9 cellular contexts compared by ENCODE assay signal in the genomic region with DNA sequence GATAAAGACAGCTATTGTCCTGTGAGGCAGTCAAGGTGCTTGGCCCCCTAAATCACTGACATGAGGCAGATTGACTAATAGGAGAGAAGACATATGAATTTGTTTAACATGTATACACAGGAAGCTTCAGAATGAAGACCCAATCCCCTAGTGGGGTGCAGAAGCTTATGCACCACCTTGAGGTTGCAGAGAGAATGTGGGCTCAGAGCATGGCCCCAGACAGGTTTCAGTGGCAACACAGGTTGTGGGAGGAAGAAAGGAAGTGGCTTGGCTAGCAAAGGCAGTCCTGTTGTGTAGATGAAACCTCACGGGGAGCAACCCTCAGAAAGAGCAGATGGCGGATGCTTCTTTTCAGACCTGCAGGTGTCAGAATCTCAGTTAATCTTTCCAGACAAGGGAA. TPM values are rescaled to one million over a fixed set of nuclear protein-coding genes. Genes with fewer than 3 reads are reported as not detected.
DNase-seq lines count a peak whose midpoint lies in the region; ATAC-seq and TF ChIP-seq lines count a peak whose summit lies in the region.
"Had no signal": no experiment of that assay in that cellular context is flagged by ENCODE, and none has a peak within 500 bp of the region (broad histone marks: within the 10 kb centered on the region; RNA-seq: fewer than 3 reads in every experiment).

No MANE protein-coding gene starts in this region.

- H3K4me3 ChIP-seq in MM.1S (ENCODE audit: low read length) (peak overlapping the region; percentile 26), MG63 (no peak overlapping the region)

- TF ChIP-seq CTCF in GM12872 (IDR thresholded peaks at IDR 0.05; ENCODE audit: insufficient read depth, low read depth, low read length) (peak; percentile 60), MM.1S (IDR thresholded peaks at IDR 0.05; ENCODE audit: low read length) (peak; percentile 84)

- no peaks in the 10 kb centered on the region for H3K9me3 ChIP-seq in MM.1S (replicated peaks; ENCODE audit: insufficient read depth, low read length)
- H3K9me3 ChIP-seq in MG63, result no peaks in the 10 kb centered on the region

- no peaks in the 10 kb centered on the region for H3K79me2 ChIP-seq in MM.1S (ENCODE audit: low read length)
- H3K79me2 ChIP-seq: parathyroid adenoma had no signal

- H3K36me3 ChIP-seq in MM.1S (replicated peaks; ENCODE audit: insufficient read depth, low read length), result no peaks in the 10 kb centered on the region
- H3K36me3 ChIP-seq in MG63, result no peaks in the 10 kb centered on the region

- no peaks in the 10 kb centered on the region for H4K20me1 ChIP-seq in MM.1S (ENCODE audit: insufficient read depth, low read length)

- peak overlapping the region; percentile 67 for H2AFZ ChIP-seq in MM.1S (ENCODE audit: low read length)
- H2AFZ ChIP-seq: parathyroid adenoma had no signal

- peak overlapping the region; percentile 1; the same call in 1 of the 2 replicates for H3K9ac ChIP-seq in MM.1S (ENCODE audit: low read length)
- H3K9ac ChIP-seq: parathyroid adenoma had no signal

- H3K27ac ChIP-seq in MM.1S (ENCODE audit: low read length), result peak overlapping the region; percentile 67
- H3K27ac ChIP-seq: parathyroid adenoma had no signal

- peak overlapping the region; percentile 70 for H3K4me2 ChIP-seq in MM.1S (ENCODE audit: low read depth, low read length)

- H3K4me1 ChIP-seq in MM.1S (ENCODE audit: low read length), result peaks cover 25% of the 10 kb centered on the region
- H3K4me1 ChIP-seq: parathyroid adenoma had no signal

- H3K27me3 ChIP-seq in MM.1S (replicated peaks; ENCODE audit: insufficient read depth, low read length), result no peaks in the 10 kb centered on the region
- H3K27me3 ChIP-seq in MG63, result no peaks in the 10 kb centered on the region; the same call in 1 of the 2 replicates

- H3F3A ChIP-seq in MM.1S (ENCODE audit: insufficient read depth, low read length), result peaks cover 22% of the 10 kb centered on the region

- peak; percentile 98 for DNase-seq in MM.1S
- peak; percentile 47 for DNase-seq in activated T-helper 1 cell treated with Interleukin-2 at 50 U/mL for 16 hours (ENCODE audit: low read depth)
- peak; percentile 12 to 41 for DNase-seq in stimulated activated CD4-positive, alpha-beta T cell treated with anti-CD3 and anti-CD28 coated beads, Interleukin-4, amount 100 ng/mL, for 4 hours
- DNase-seq in MG63, result no peak
- DNase-seq in middle frontal gyrus (ENCODE audit: extremely low spot score, low spot score), result no peak
- DNase-seq in UCSD-AML1 (lab: John Stamatoyannopoulos, UW; ENCODE audit: unreplicated experiment), result no peak

- H3K9me2 ChIP-seq in MM.1S (replicated peaks; ENCODE audit: insufficient read depth, low read length), result no peaks in the 10 kb centered on the region

- ATAC-seq in GM21619 (IDR thresholded peaks at IDR 0.05; ENCODE audit: unreplicated experiment), result peak; percentile 100

RNA-seq across cellular contexts. Expression of a gene that starts 37.0 kb away (rescaled TPM):
- 180 and 241 TPM in 2 replicates for total RNA-seq in MG63 (2014; rRNA removed; shearing (Covaris generic); ENCODE audit: low replicate concordance)

Comparison
In these comparisons a context has a peak if more than half of its experiments do, and no peak if none do; other contexts are left out.
1. DNase-seq: peak in MM.1S (single experiment), activated T-helper 1 cell treated with Interleukin-2 at 50 U/mL for 16 hours (single experiment) and stimulated activated CD4-positive, alpha-beta T cell treated with anti-CD3 and anti-CD28 coated beads, Interleukin-4, amount 100 ng/mL, for 4 hours (2 of 2); none in MG63 (single experiment), middle frontal gyrus (single experiment) and UCSD-AML1 (single experiment).